In the genomic region with DNA sequence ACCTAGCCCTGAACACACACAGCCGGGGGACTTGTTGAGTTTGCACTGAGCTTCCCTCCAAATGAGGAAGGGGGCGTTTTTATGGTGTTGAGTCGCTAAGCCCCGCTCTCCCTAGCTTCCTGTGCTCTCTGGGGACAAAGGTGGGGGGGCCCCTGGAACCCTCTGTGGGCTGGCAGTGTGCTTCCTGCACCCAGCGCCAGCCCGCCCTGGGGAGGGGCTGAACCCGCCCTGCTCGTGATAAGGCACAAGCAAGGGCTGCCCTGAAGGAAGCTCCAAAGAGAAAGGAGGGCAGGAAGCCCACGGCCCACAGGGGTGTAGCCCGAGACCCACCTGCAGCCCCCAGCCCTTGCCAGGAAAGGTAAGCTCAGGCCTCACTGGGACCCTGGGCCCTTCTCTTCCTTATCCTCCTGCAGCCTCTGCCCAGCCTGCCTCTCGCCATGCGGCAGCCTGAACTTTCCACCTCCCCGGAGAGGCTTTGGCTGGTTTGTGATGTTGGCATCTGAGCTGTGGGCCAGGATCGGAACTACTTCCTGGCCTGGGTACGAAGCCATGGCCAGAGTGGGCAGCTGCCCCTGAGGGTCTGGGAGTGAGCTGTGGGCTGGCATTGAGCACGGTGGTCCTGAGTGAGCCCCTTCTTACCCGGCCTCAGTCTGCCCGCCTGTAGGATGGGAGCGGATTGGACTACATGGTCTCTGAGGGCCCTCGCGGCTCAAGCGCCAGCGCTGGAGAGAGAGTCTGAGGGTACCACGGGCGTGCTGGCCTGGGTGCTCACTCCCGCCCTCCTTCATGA, we compare ENCODE assay signal across 9 cellular contexts. TPM values are rescaled to one million over a fixed set of nuclear protein-coding genes. Genes with fewer than 3 reads are reported as not detected.
DNase-seq lines count a peak whose midpoint lies in the region; ATAC-seq lines count a peak whose summit lies in the region.
"Had no signal": no experiment of that assay in that cellular context is flagged by ENCODE, and none has a peak within 500 bp of the region (broad histone marks: within the 10 kb centered on the region; RNA-seq: fewer than 3 reads in every experiment).

Gene FERMT3 (plus strand): TSS at position 265 of the 790 bp plus-strand sequence. CDS start 644 bp downstream, outside the sequence.

- H3K27me3 ChIP-seq in adipocyte (replicated peaks; ENCODE audit: control insufficient read depth, insufficient read depth, low read length): no peaks in the 10 kb centered on the region

- CTCF ChIA-PET in T-cell (lab: Charles Lee): interaction anchor here (0.6 to 4.8 kb wide), 14 partner anchors 8 to 111 kb away, joined by 3 to 122 read pairs (median 4); partner anchors contain the start of genes CATSPERZ (in 1 of the 2), ESRRA (in 1 of the 2), FKBP2 (in 1 of the 2) and NUDT22 (in 1 of the 2)

- POLR2A ChIA-PET in T-cell (lab: Charles Lee): interaction anchor here (0.6 to 1.8 kb wide), 2 partner anchors 101 to 111 kb away, joined by 3 to 6 read pairs; partner anchors contain the start of genes PRDX5 (in 1 of the 2) and TRMT112 (in 1 of the 2)

- H3K27me3 Mint-ChIP-seq in T-cell: no peaks in the 10 kb centered on the region
- no peaks in the 10 kb centered on the region for H3K27me3 Mint-ChIP-seq in memory B cell
- H3K27me3 Mint-ChIP-seq: brain had no signal

- peak within 1 kb of the TSS; percentile 61 for H3K4me3 ChIP-seq in adipocyte (ENCODE audit: low read length)

- peak within 1 kb of the TSS; percentile 74 for H3K9ac ChIP-seq in adipocyte (ENCODE audit: low read length)

- H3K36me3 ChIP-seq in adipocyte (ENCODE audit: control insufficient read depth, insufficient read depth, low read length, severe bottlenecking): peaks cover 34% of the 10 kb centered on the region

- peaks cover 15% of the 10 kb centered on the region for H3K36me3 Mint-ChIP-seq in T-cell
- H3K36me3 Mint-ChIP-seq in memory B cell: peaks cover 23% of the 10 kb centered on the region
- no peaks in the 10 kb centered on the region for H3K36me3 Mint-ChIP-seq in stimulated activated effector memory CD8-positive, alpha-beta T cell treated with anti-CD3 and anti-CD28 coated beads, Interleukin-12 subunit alpha, Interleukin-12 subunit beta, amount 100 ng/mL, for 72 hours

- H3K4me3 Mint-ChIP-seq in T-cell: peak within 1 kb of the TSS; percentile 90 to 92 (median 91)
- H3K4me3 Mint-ChIP-seq in memory B cell: peak within 1 kb of the TSS; percentile 89
- peak within 1 kb of the TSS; percentile 91 for H3K4me3 Mint-ChIP-seq in stimulated activated effector memory CD8-positive, alpha-beta T cell treated with anti-CD3 and anti-CD28 coated beads, Interleukin-12 subunit alpha, Interleukin-12 subunit beta, amount 100 ng/mL, for 72 hours
- H3K4me3 Mint-ChIP-seq: brain had no signal

- H3K4me1 ChIP-seq in adipocyte (ENCODE audit: control insufficient read depth, insufficient read depth, low read length): peaks cover 9% of the 10 kb centered on the region

- DNase-seq in T-cell (peak; percentile 56 to 83 (median 64)), adipocyte (ENCODE audit: low read depth) (no peak), memory B cell (ENCODE audit: low spot score in 2 of 2) (peak in 1 of 2 donors; percentile 50), NCI-H446 treated with DMSO at 0.1 percent for 48 hours (lab: John Stamatoyannopoulos, UW) (no peak), NCI-H82 treated with DMSO at 0.1 percent for 48 hours (lab: John Stamatoyannopoulos, UW; ENCODE audit: unreplicated experiment) (no peak), retina (no peak)
- DNase-seq in stimulated activated effector memory CD8-positive, alpha-beta T cell treated with anti-CD3 and anti-CD28 coated beads, Interleukin-12 subunit alpha, Interleukin-12 subunit beta, amount 100 ng/mL, for 72 hours (ENCODE audit: low spot score in 2 of 2): peak; percentile 54 to 83

- H3K9me3 Mint-ChIP-seq in T-cell: no peaks in the 10 kb centered on the region
- H3K9me3 Mint-ChIP-seq in memory B cell: no peaks in the 10 kb centered on the region
- H3K9me3 Mint-ChIP-seq in stimulated activated effector memory CD8-positive, alpha-beta T cell treated with anti-CD3 and anti-CD28 coated beads, Interleukin-12 subunit alpha, Interleukin-12 subunit beta, amount 100 ng/mL, for 72 hours: no peaks in the 10 kb centered on the region
- H3K9me3 Mint-ChIP-seq: brain had no signal

- ATAC-seq in GM21825 (IDR thresholded peaks at IDR 0.05; ENCODE audit: unreplicated experiment) (peak; percentile 37), T-cell (replicated peaks in 1 of 4) (peak; percentile 72 to 75 (median 74)), memory B cell (ENCODE audit: low read depth) (peak; percentile 48)
- peak; percentile 56 for ATAC-seq in stimulated activated effector memory CD8-positive, alpha-beta T cell treated with anti-CD3 and anti-CD28 coated beads, Interleukin-12 subunit alpha, Interleukin-12 subunit beta, amount 100 ng/mL, for 72 hours

- H3K9me3 ChIP-seq in adipocyte (ENCODE audit: control insufficient read depth, low read length): no peaks in the 10 kb centered on the region

- H3K4me1 Mint-ChIP-seq in T-cell: peaks cover 38 to 52% (median 52%) of the 10 kb centered on the region in 3 donors
- peaks cover 29% of the 10 kb centered on the region for H3K4me1 Mint-ChIP-seq in memory B cell
- H3K4me1 Mint-ChIP-seq in stimulated activated effector memory CD8-positive, alpha-beta T cell treated with anti-CD3 and anti-CD28 coated beads, Interleukin-12 subunit alpha, Interleukin-12 subunit beta, amount 100 ng/mL, for 72 hours: peaks cover 66% of the 10 kb centered on the region

- peak within 1 kb of the TSS; percentile 95 for H3K27ac Mint-ChIP-seq in T-cell
- peak within 1 kb of the TSS; percentile 86 for H3K27ac Mint-ChIP-seq in memory B cell
- H3K27ac Mint-ChIP-seq in stimulated activated effector memory CD8-positive, alpha-beta T cell treated with anti-CD3 and anti-CD28 coated beads, Interleukin-12 subunit alpha, Interleukin-12 subunit beta, amount 100 ng/mL, for 72 hours: peak within 1 kb of the TSS; percentile 96

RNA-seq across cellular contexts. Expression of gene FERMT3, which starts in this region (rescaled TPM):
- 100 to 1,000 TPM; 115 to 184 (median 161) TPM for total RNA-seq in T-cell

Comparison
In these comparisons a context has a peak if more than half of its experiments do, and no peak if none do; other contexts are left out.
1. DNase-seq: peak in T-cell (34 of 34) and stimulated activated effector memory CD8-positive, alpha-beta T cell treated with anti-CD3 and anti-CD28 coated beads, Interleukin-12 subunit alpha, Interleukin-12 subunit beta, amount 100 ng/mL, for 72 hours (2 of 2); none in adipocyte (single experiment), NCI-H446 treated with DMSO at 0.1 percent for 48 hours (single experiment), NCI-H82 treated with DMSO at 0.1 percent for 48 hours (single experiment) and retina (single experiment).
2. Peak in every context shown above with its lines, with median percentiles within 50 percentile points of each other: ATAC-seq, H3K27ac Mint-ChIP-seq and H3K4me3 Mint-ChIP-seq.